Comparison of ENCODE assay signal across 25 cellular contexts in the genomic region with DNA sequence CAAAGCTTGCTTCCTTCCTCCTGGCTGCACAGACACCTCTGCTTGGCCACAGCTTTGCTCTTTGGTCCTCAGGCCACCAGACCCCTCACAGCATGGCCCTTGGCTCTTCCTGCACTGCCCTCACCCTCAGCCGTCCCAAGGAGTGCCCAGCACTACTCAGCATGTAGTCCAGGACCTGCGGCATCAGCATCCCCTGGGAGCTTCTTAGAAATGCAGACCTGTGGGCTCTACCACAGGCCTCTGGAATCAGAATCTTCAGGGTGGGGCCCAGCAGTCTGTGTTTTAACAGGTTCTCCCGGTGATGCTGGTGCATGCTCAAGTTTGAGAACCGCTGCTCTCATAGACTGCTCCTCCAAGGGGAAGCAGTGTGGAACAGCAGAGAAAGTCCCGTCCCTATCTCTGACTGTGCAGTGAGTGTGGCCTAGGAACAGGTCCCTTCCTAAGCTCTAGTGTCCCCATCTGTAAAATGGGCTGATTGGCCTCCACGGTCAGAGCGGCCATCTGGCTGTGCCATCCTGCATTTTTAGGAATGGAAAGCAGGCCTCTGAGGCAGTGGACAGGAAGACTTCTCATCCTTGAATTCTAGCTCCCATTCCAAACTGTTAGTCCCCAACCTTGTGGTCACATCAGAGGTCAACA. TPM values are rescaled to one million over a fixed set of nuclear protein-coding genes. Genes with fewer than 3 reads are reported as not detected.
"Had no signal": no experiment of that assay in that cellular context is flagged by ENCODE, and none has a peak within 500 bp of the region (broad histone marks: within the 10 kb centered on the region; RNA-seq: fewer than 3 reads in every experiment).

No MANE protein-coding gene starts in this region.

- H3K27me3 ChIP-seq: gastroesophageal sphincter, heart left ventricle, sigmoid colon, tibial artery had no signal

- DNase-seq: activated CD4-positive, alpha-beta memory T cell treated with anti-CD3 and anti-CD28 coated beads, Interleukin-2, amount 10 ng/mL, durations not matched to agents 7 days and 5 days; activated CD4-positive, alpha-beta T cell treated with anti-CD3 and anti-CD28 coated beads, Interleukin-2, amount 10 ng/mL, durations not matched to agents 24 days and 14 days; activated effector memory CD4-positive, alpha-beta T cell treated with anti-CD3 and anti-CD28 coated beads, Interleukin-2, amount 50 U/mL, for 16 hours; activated T-cell treated with anti-CD3 and anti-CD28 coated beads, Interleukin-2, amount 50 U/mL, for 72 hours; amniotic stem cell; mesendoderm; naive B cell; retina; sigmoid colon; stimulated activated CD4-positive, alpha-beta T cell treated with anti-CD3 and anti-CD28 coated beads, Interleukin-2, amount 100 ng/mL, for 48 hours; substantia nigra; SW 1271 had no signal

- H3K4me3 Mint-ChIP-seq: activated CD4-positive, alpha-beta memory T cell treated with anti-CD3 and anti-CD28 coated beads, Interleukin-2, amount 10 ng/mL, durations not matched to agents 7 days and 5 days; activated CD4-positive, alpha-beta T cell treated with anti-CD3 and anti-CD28 coated beads, Interleukin-2, amount 10 ng/mL, durations not matched to agents 24 days and 14 days; activated naive CD8-positive, alpha-beta T cell; activated T-cell treated with anti-CD3 and anti-CD28 coated beads, Interleukin-2, amount 50 U/mL, for 72 hours; stimulated activated naive CD8-positive, alpha-beta T cell treated with anti-CD3 and anti-CD28 coated beads, Interleukin-15, Interleukin-2, amounts not matched to agents 100 ng/mL and 50 ng/mL, for 24 hours had no signal

- H3K9me3 ChIP-seq: gastroesophageal sphincter, heart left ventricle, sigmoid colon, tibial artery had no signal

- H3K4me3 ChIP-seq: coronary artery, gastroesophageal sphincter, heart left ventricle, sigmoid colon, tibial artery had no signal

- H3K27me3 Mint-ChIP-seq: activated CD4-positive, alpha-beta memory T cell treated with anti-CD3 and anti-CD28 coated beads, Interleukin-2, amount 10 ng/mL, durations not matched to agents 7 days and 5 days; activated CD4-positive, alpha-beta T cell treated with anti-CD3 and anti-CD28 coated beads, Interleukin-2, amount 10 ng/mL, durations not matched to agents 24 days and 14 days; activated naive CD8-positive, alpha-beta T cell; naive B cell; stimulated activated naive CD8-positive, alpha-beta T cell treated with anti-CD3 and anti-CD28 coated beads, Interleukin-15, Interleukin-2, amounts not matched to agents 100 ng/mL and 50 ng/mL, for 24 hours had no signal

- FAIRE-seq: islet of Langerhans had no signal

- ATAC-seq: activated T-cell treated with anti-CD3 and anti-CD28 coated beads, Interleukin-2, amount 50 U/mL, for 72 hours; gastroesophageal sphincter; heart left ventricle had no signal

- H3K27ac Mint-ChIP-seq: activated CD4-positive, alpha-beta memory T cell treated with anti-CD3 and anti-CD28 coated beads, Interleukin-2, amount 10 ng/mL, durations not matched to agents 7 days and 5 days; activated CD4-positive, alpha-beta T cell treated with anti-CD3 and anti-CD28 coated beads, Interleukin-2, amount 10 ng/mL, durations not matched to agents 24 days and 14 days; activated naive CD8-positive, alpha-beta T cell; activated T-cell treated with anti-CD3 and anti-CD28 coated beads, Interleukin-2, amount 50 U/mL, for 72 hours; progenitor cell of endocrine pancreas; stimulated activated naive CD8-positive, alpha-beta T cell treated with anti-CD3 and anti-CD28 coated beads, Interleukin-15, Interleukin-2, amounts not matched to agents 100 ng/mL and 50 ng/mL, for 24 hours had no signal

- H3K36me3 Mint-ChIP-seq: activated naive CD8-positive, alpha-beta T cell; naive B cell had no signal

- H3K9me3 Mint-ChIP-seq: activated CD4-positive, alpha-beta memory T cell treated with anti-CD3 and anti-CD28 coated beads, Interleukin-2, amount 10 ng/mL, durations not matched to agents 7 days and 5 days; activated CD4-positive, alpha-beta T cell treated with anti-CD3 and anti-CD28 coated beads, Interleukin-2, amount 10 ng/mL, durations not matched to agents 24 days and 14 days; activated T-cell treated with anti-CD3 and anti-CD28 coated beads, Interleukin-2, amount 50 U/mL, for 72 hours; naive B cell; stimulated activated naive CD8-positive, alpha-beta T cell treated with anti-CD3 and anti-CD28 coated beads, Interleukin-15, Interleukin-2, amounts not matched to agents 100 ng/mL and 50 ng/mL, for 24 hours had no signal

- H3K27ac ChIP-seq: tibial artery had no signal

RNA-seq across cellular contexts. Expression of a gene that starts 36.6 kb away (rescaled TPM):
- total RNA-seq: activated CD4-positive, alpha-beta memory T cell treated with anti-CD3 and anti-CD28 coated beads, Interleukin-2, amount 10 ng/mL, durations not matched to agents 7 days and 5 days; activated CD4-positive, alpha-beta T cell treated with anti-CD3 and anti-CD28 coated beads, Interleukin-2, amount 10 ng/mL, durations not matched to agents 24 days and 14 days; bronchial epithelial cell; heart left ventricle; mucosa of gallbladder; osteocyte; sigmoid colon; T-helper 2 cell treated with Interferon-gamma antibody and Interleukin-4, amounts not matched to agents 100 ng/mL and 5 ng/mL, for 36 hours; urinary bladder had no signal
- polyA plus RNA-seq: heart left ventricle, sigmoid colon had no signal
